9 cellular contexts compared by ENCODE assay signal in the genomic region with DNA sequence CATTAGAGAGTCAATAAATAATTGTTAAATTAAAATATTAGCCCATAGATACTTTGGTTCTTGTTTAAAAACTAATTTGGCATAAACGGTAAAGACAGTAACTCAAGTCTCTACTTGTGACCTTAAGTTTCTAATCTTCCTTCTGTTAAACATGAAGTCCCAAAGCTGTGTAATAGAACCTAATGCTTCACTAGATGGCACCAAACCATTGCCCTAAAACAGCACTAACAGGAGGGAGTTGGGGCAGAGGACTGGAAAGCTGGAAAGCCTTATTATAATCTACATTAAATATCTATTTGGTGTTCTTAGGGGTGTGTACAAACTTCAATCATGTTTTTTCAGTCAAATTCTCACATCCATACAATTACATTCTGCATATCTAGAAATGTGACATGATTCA.
DNase-seq lines count a peak whose midpoint lies in the region; ATAC-seq and TF ChIP-seq lines count a peak whose summit lies in the region.
"Had no signal": no experiment of that assay in that cellular context is flagged by ENCODE, and none has a peak within 500 bp of the region (broad histone marks: within the 10 kb centered on the region; RNA-seq: fewer than 3 reads in every experiment).

No MANE protein-coding gene starts in this region.

- DNase-seq in GM04503 (ENCODE audit: low read depth) (peak; percentile 1), KBM-7 (peak; percentile 28), SJCRH30 (peak; percentile 15 to 69), right cardiac atrium (no peak), spleen (no peak), activated gamma-delta T cell (lab: John Stamatoyannopoulos, UW) (no peak), germinal center (ENCODE audit: low spot score) (no peak)

- H3K36me3 ChIP-seq in SJCRH30 (no peaks in the 10 kb centered on the region), spleen (no peaks in the 10 kb centered on the region)
- H3K36me3 ChIP-seq: thoracic aorta had no signal

- no peak for TF ChIP-seq POLR2A in spleen (IDR thresholded peaks at IDR 0.05)

- no peak overlapping the region for H3K4me3 ChIP-seq in SJCRH30
- H3K4me3 ChIP-seq in right cardiac atrium (ENCODE audit: low read length): no peak overlapping the region
- no peak overlapping the region for H3K4me3 ChIP-seq in spleen
- H3K4me3 ChIP-seq: thoracic aorta had no signal

- in situ Hi-C loops in KBM-7 (cut with MboI; ENCODE audit: low pct_unique_long_range_greater_than_20kb, low sequenced_read_pairs): no loop called here

- H3K27me3 ChIP-seq in SJCRH30: no peaks in the 10 kb centered on the region
- no peaks in the 10 kb centered on the region for H3K27me3 ChIP-seq in right cardiac atrium (ENCODE audit: control insufficient read depth, insufficient read depth)
- no peaks in the 10 kb centered on the region for H3K27me3 ChIP-seq in spleen (replicated peaks in 1 of 7)

- no peaks in the 10 kb centered on the region for H3K4me1 ChIP-seq in SJCRH30
- no peaks in the 10 kb centered on the region for H3K4me1 ChIP-seq in right cardiac atrium (ENCODE audit: control insufficient read depth, insufficient read depth, low read length)
- H3K4me1 ChIP-seq in spleen: no peaks in the 10 kb centered on the region

- H3K9me3 ChIP-seq in SJCRH30 (replicated peaks) (no peaks in the 10 kb centered on the region), right cardiac atrium (ENCODE audit: control insufficient read depth, low read length) (no peaks in the 10 kb centered on the region), spleen (no peaks in the 10 kb centered on the region)
- H3K9me3 ChIP-seq: thoracic aorta had no signal

- intact Hi-C loops in right cardiac atrium (cut with DNase I) (loop anchor here (5.0 to 10.0 kb wide), 4 partner anchors 152 to 372 kb away; no protein-coding TSS in a partner anchor), spleen (cut with DNase I; ENCODE audit: low total_unique reads) (no loop called here)

- ATAC-seq in right cardiac atrium: peak; percentile 51 to 63
- no peak for ATAC-seq in HG03460 (IDR thresholded peaks at IDR 0.05; ENCODE audit: unreplicated experiment)

- H3K27ac ChIP-seq in SJCRH30: no peak overlapping the region
- no peak overlapping the region for H3K27ac ChIP-seq in right cardiac atrium (ENCODE audit: low read length)
- no peak overlapping the region for H3K27ac ChIP-seq in spleen
- H3K27ac ChIP-seq: thoracic aorta had no signal

- no peak for TF ChIP-seq CTCF in spleen (IDR thresholded peaks at IDR 0.05 in 8 of 11, conservative IDR thresholded peaks at IDR 0.05 in 3 of 11)

- 41% methylated on average over 1 of the region's 1 CpG for WGBS in right cardiac atrium
- WGBS in spleen, 5 donors: 44 to 72% (median 53%) methylated on average over 1 of the region's 1 CpG

Comparison
In these comparisons a context has a peak if more than half of its experiments do, and no peak if none do; other contexts are left out.
1. DNase-seq: peak in GM04503 (single experiment), KBM-7 (single experiment) and SJCRH30 (2 of 2); none in right cardiac atrium (0 of 3), spleen (single experiment), activated gamma-delta T cell (single experiment) and germinal center (single experiment).